ENCODE assay signal across 2 cellular contexts in the genomic region with DNA sequence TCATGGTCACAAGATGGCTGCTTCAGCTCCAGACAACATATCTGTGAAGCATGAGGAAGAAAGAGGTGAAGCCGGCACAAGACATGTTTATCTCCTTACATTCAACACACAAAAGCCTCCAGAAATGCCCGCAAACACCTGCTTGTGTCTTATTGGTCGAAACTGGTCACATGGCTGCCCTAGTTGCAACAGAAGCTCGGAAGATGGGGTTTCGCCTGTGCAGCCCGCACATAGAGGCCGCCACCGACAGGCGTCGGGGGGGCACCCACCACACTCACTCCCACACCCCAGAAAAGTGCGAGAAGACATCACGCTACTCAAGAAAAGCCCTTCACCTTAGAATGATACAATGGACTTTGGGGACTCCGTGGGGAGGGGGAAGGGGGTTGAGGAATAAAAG.
TF ChIP-seq lines count a peak whose summit lies in the region.

No MANE protein-coding gene starts in this region.

TF ChIP-seq in WTC11, 78 proteins besides CTCF, POLR2A, EP300 and RAD21 (continued from another document):
- TF ChIP-seq, protein P1, sequence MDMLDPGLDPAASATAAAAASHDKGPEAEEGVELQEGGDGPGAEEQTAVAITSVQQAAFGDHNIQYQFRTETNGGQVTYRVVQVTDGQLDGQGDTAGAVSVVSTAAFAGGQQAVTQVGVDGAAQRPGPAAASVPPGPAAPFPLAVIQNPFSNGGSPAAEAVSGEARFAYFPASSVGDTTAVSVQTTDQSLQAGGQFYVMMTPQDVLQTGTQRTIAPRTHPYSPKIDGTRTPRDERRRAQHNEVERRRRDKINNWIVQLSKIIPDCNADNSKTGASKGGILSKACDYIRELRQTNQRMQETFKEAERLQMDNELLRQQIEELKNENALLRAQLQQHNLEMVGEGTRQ (CRISPR knock-in tag; IDR thresholded peaks at IDR 0.05) = peak; percentile 71
- TF ChIP-seq, protein P2, sequence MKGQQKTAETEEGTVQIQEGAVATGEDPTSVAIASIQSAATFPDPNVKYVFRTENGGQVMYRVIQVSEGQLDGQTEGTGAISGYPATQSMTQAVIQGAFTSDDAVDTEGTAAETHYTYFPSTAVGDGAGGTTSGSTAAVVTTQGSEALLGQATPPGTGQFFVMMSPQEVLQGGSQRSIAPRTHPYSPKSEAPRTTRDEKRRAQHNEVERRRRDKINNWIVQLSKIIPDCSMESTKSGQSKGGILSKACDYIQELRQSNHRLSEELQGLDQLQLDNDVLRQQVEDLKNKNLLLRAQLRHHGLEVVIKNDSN (CRISPR knock-in tag; IDR thresholded peaks at IDR 0.05) = peak; percentile 29; the same call in 1 of the 2 replicates

TF ChIP-seq in H1, 55 proteins besides CTCF, POLR2A, EP300 and RAD21:
- TF ChIP-seq, protein P1 (IDR thresholded peaks at IDR 0.05; ENCODE audit: low read length) = 0 out of 2 replicates have a peak, but pooled peaks have one; percentile 23
- no peak for TF ChIP-seq RNF2 (IDR thresholded peaks at IDR 0.05; ENCODE audit: borderline replicate concordance, low read depth, low read length, missing control alignments, poor library complexity, severe bottlenecking)
TF ChIP-seq in H1: peak in this region for 1.
